ENCODE assay signal across 5 cellular contexts in the genomic region with DNA sequence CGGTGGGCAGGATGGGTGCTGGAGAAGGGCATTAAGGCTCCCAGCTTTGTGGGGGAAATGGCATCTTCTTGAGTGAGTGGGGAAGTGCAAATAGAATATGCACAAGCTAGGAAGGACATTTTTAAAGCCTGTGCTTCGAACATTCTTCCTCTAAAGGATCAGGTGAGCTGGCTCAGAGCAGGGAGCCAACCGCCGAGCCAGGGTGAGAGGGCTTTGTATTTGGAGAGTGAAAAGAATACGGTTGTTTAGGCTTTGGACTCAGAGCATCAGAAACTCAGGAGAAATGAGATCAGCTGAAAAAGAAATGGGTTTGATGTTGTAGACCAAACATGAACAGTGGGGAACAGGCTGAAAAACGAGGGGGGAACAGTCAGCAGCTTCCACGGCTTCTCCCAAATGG. TPM values are rescaled to one million over a fixed set of nuclear protein-coding genes. Genes with fewer than 3 reads are reported as not detected.
"Had no signal": no experiment of that assay in that cellular context is flagged by ENCODE, and none has a peak within 500 bp of the region (broad histone marks: within the 10 kb centered on the region; RNA-seq: fewer than 3 reads in every experiment).

No MANE protein-coding gene starts in this region.

RNA-seq across cellular contexts. Expression of a gene that starts 19.8 kb away (rescaled TPM):
- total RNA-seq: neural crest cell, osteocyte, progenitor cell of endocrine pancreas, smooth muscle cell had no signal
- polyA plus RNA-seq: neural cell had no signal
